Comparison of ENCODE assay signal across 1 cellular context in the genomic region with DNA sequence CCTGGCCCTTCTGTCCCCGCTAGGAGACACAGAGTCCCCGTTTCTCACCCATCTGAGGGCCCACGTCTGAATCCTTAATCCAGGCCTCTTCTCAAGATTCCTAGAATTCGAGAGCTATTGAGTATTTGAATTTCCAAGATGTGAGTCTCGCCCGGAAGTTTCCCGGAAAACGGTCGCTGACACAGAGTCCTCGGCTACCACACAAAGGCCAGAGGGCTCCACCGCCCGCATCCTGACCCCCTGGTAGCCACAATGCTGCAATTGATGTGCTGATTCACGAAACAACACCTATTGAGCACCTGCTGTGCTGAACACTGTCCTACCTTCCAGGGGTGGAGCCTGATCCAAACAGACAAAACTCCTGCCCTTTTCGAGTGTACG.
TF ChIP-seq lines count a peak whose summit lies in the region.

No MANE protein-coding gene starts in this region.

TF ChIP-seq in HepG2, 621 proteins besides CTCF, POLR2A, EP300 and RAD21:
- TF ChIP-seq ZNF747 (CRISPR knock-in tag; IDR thresholded peaks at IDR 0.05; ENCODE audit: borderline replicate concordance) (no peak), RFX5 (IDR thresholded peaks at IDR 0.05; ENCODE audit: low read depth, low read length) (no peak), SNAPC2 (CRISPR knock-in tag; IDR thresholded peaks at IDR 0.05) (no peak), CC2D1A (CRISPR knock-in tag; IDR thresholded peaks at IDR 0.05) (no peak), SKI (IDR thresholded peaks at IDR 0.05; ENCODE audit: partially characterized antibody) (no peak), ZUFSP (CRISPR knock-in tag; IDR thresholded peaks at IDR 0.05; ENCODE audit: borderline replicate concordance) (no peak), ZC3H4 (CRISPR knock-in tag; IDR thresholded peaks at IDR 0.05; ENCODE audit: borderline replicate concordance) (no peak)
